Comparison of ENCODE assay signal across 8 cellular contexts in the genomic region with DNA sequence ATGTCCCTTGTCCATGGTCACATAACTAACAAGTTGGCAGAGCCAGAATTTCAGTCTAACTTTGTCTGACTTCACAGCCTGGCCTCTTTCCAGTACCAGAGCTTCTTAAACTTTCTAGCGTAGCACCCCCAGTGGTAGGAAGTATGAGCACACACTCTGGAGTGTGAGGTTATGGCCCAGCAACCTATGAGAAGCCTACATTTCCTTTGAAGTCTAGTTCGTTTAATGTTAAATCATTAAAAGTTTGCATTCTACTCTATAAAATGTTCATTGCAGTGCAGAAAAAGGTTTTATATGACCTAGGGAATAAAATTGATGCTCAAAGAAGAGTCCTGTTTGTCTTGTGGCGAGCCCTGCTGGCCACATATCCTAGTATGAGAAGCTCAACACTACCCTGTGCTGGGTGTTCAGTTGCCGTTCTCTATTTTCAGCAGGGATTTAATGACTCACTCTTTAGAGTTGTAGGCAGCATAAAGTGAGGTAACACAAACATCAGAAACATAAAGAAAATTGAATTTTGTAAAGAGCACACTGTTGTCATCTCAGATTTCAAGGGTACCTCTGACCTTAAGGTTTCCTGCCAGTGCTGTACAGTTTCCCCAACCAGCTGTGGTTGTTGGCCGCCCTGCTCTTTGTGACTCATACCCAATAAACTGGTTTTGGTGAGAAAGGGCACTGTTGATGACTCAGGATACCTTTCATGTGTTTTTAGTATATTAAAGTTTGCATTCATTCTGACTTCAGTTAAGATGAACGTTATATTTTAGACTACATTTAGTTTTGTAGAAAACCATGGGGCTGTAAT. TPM values are rescaled to one million over a fixed set of nuclear protein-coding genes. Genes with fewer than 3 reads are reported as not detected.
DNase-seq lines count a peak whose midpoint lies in the region; ATAC-seq lines count a peak whose summit lies in the region.

No MANE protein-coding gene starts in this region.

- no peak overlapping the region for H3K4me3 ChIP-seq in effector memory CD4-positive, alpha-beta T cell (ENCODE audit: insufficient read depth, low read depth, low read length, poor library complexity, severe bottlenecking)

- H3K27ac ChIP-seq in effector memory CD4-positive, alpha-beta T cell (ENCODE audit: insufficient read depth, low read length, poor library complexity, severe bottlenecking) = peak overlapping the region; percentile 36

- peaks cover 36% of the 10 kb centered on the region for H3K36me3 ChIP-seq in effector memory CD4-positive, alpha-beta T cell (ENCODE audit: control insufficient read depth, insufficient read depth, low read length)

- peaks cover 7% of the 10 kb centered on the region for H3K4me1 ChIP-seq in effector memory CD4-positive, alpha-beta T cell (ENCODE audit: control insufficient read depth, insufficient read depth, low read length, poor library complexity, severe bottlenecking)

- ATAC-seq in HG02759 (IDR thresholded peaks at IDR 0.05; ENCODE audit: unreplicated experiment) = peak; percentile 96

- no peaks in the 10 kb centered on the region for H3K9me3 ChIP-seq in effector memory CD4-positive, alpha-beta T cell (ENCODE audit: control insufficient read depth, low read length)

- DNase-seq in NK-92 treated with Interleukin-12 subunit alpha and Interleukin-12 subunit beta, amount 100 ng/mL, for 24 hours (lab: John Stamatoyannopoulos, UW) = peak; percentile 68
- DNase-seq in NK-92 (lab: John Stamatoyannopoulos, UW; ENCODE audit: unreplicated experiment) (no peak), NCI-H1436 treated with DMSO at 0.1 percent for 48 hours (lab: John Stamatoyannopoulos, UW) (peak; percentile 1), myocyte (ENCODE audit: low read depth) (peak; percentile 93)
- peak; percentile 67 to 72 for DNase-seq in activated CD4-positive, alpha-beta T cell treated with anti-CD3 and anti-CD28 coated beads, Interleukin-2, amount 50 U/mL, for 48 hours
- peak; percentile 51 to 67 (median 61) for DNase-seq in effector memory CD4-positive, alpha-beta T cell
- peak; percentile 2 to 44 (median 16) for DNase-seq in stimulated activated naive CD4-positive, alpha-beta T cell (lab: John Stamatoyannopoulos, UW)

- H3K27me3 ChIP-seq in effector memory CD4-positive, alpha-beta T cell (replicated peaks; ENCODE audit: control insufficient read depth, insufficient read depth, low read length, poor library complexity, severe bottlenecking) = no peaks in the 10 kb centered on the region

RNA-seq across cellular contexts. Expression of gene MCCC2, which starts 14.3 kb away (rescaled TPM):
- total RNA-seq in myocyte = 27.0 and 43.8 TPM in 2 replicates
- 20.9 TPM for polyA plus RNA-seq in myocyte (2012)
